ENCODE assay signal across 8 cellular contexts in the genomic region with DNA sequence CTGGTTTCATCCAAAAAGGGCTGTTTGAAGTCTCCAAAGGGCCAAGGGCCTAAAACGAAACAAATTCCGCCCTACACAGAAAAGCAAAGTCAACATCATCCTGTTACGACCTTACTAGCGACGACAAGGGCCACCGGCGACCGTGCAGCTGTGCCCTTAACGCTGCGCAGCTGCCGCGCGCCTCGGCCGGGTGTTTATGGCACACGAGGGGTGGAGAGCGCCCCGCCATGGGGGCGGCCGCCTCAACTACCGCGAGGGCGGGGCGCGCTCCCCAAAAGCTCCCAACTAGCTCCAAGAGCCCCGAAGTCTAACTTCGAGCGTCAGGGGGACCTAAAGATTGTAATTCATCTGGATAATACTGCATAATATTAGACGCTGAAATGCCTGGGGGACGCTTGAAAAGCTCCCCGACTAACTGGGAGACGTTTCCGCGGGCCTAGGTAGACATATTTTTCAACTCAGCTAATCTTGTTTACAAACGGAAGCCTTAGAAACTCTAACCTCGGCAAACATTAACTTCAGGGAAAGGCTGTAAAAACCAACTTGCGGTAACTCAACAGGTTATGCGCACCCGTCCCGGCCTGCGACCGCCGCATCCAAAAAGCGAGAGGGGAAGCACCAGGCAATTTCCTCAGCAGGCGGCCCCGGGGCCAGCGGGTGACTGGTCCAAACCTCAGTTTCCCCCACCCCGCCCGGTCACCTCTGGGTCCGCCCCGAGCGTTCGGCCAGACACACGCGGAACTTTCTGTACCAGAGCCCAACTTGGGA. TPM values are rescaled to one million over a fixed set of nuclear protein-coding genes. Genes with fewer than 3 reads are reported as not detected.
DNase-seq lines count a peak whose midpoint lies in the region; ATAC-seq and TF ChIP-seq lines count a peak whose summit lies in the region.

No MANE protein-coding gene starts in this region.

- peak; percentile 33 to 48 for DNase-seq in NCI-H446 (lab: John Stamatoyannopoulos, UW)
- DNase-seq in NCI-H446 treated with DMSO at 0.1 percent for 48 hours (lab: John Stamatoyannopoulos, UW): no peak
- DNase-seq in NCI-H187 treated with DMSO at 0.1 percent for 48 hours (lab: John Stamatoyannopoulos, UW): peak; percentile 7
- peak; percentile 61 for DNase-seq in activated B cell treated with CpG ODN at 0.5 μM for 24 hours
- DNase-seq in central memory CD8-positive, alpha-beta T cell (ENCODE audit: low spot score in 2 of 2): peak; percentile 55 to 63
- peak; percentile 79 to 87 for DNase-seq in left colon
- DNase-seq in stimulated activated CD4-positive, alpha-beta T cell treated with anti-CD3 and anti-CD28 coated beads, Interleukin-2, amount 100 ng/mL, for 4 hours (ENCODE audit: low read depth): peak; percentile 67

- H3K36me3 Mint-ChIP-seq in activated B cell treated with CpG ODN at 0.5 μM for 24 hours (ENCODE audit: low read depth): peaks cover 46% of the 10 kb centered on the region
- peaks cover 23% of the 10 kb centered on the region for H3K36me3 Mint-ChIP-seq in central memory CD8-positive, alpha-beta T cell (ENCODE audit: insufficient read depth)

- intact Hi-C loops in activated B cell treated with CpG ODN at 0.5 μM for 24 hours (cut with micrococcal nuclease) (loop anchor here (1.0 to 10.0 kb wide), 9 partner anchors 22 to 537 kb away; a partner anchor contains a TSS), left colon (cut with DNase I, micrococcal nuclease) (no loop called here)

- H3K4me3 Mint-ChIP-seq in activated B cell treated with CpG ODN at 0.5 μM for 24 hours: peak overlapping the region; percentile 98
- H3K4me3 Mint-ChIP-seq in central memory CD8-positive, alpha-beta T cell: peak overlapping the region; percentile 95

- no peak for TF ChIP-seq CTCF in activated B cell treated with CpG ODN at 0.5 μM for 24 hours (IDR thresholded peaks at IDR 0.05)

- POLR2A ChIA-PET in activated B cell treated with CpG ODN at 0.5 μM for 24 hours (lab: Charles Lee): interaction anchor here (0.6 to 4.3 kb wide), 22 partner anchors 8 to 537 kb away, joined by 3 to 63 read pairs (median 4); a partner anchor contains a TSS

- ATAC-seq in HG02870 (IDR thresholded peaks at IDR 0.05; ENCODE audit: unreplicated experiment) (peak; percentile 51), activated B cell treated with CpG ODN at 0.5 μM for 24 hours (ENCODE audit: low read depth) (peak; percentile 57), left colon (peak; percentile 78)
- ATAC-seq in central memory CD8-positive, alpha-beta T cell (replicated peaks; ENCODE audit: extremely low read depth, poor library complexity, severe bottlenecking): peak; percentile 50

- no peaks in the 10 kb centered on the region for H3K9me3 Mint-ChIP-seq in activated B cell treated with CpG ODN at 0.5 μM for 24 hours
- H3K9me3 Mint-ChIP-seq in central memory CD8-positive, alpha-beta T cell: no peaks in the 10 kb centered on the region

- H3K27me3 Mint-ChIP-seq in activated B cell treated with CpG ODN at 0.5 μM for 24 hours: no peaks in the 10 kb centered on the region
- H3K27me3 Mint-ChIP-seq in central memory CD8-positive, alpha-beta T cell: no peaks in the 10 kb centered on the region

- H3K4me1 Mint-ChIP-seq in activated B cell treated with CpG ODN at 0.5 μM for 24 hours: peaks cover 69% of the 10 kb centered on the region
- H3K4me1 Mint-ChIP-seq in central memory CD8-positive, alpha-beta T cell: peaks cover 58% of the 10 kb centered on the region

- CTCF ChIA-PET in activated B cell treated with CpG ODN at 0.5 μM for 24 hours (lab: Charles Lee): interaction anchor here (0.7 to 2.4 kb wide), 8 partner anchors 24 to 161 kb away, joined by 3 to 16 read pairs (median 5); a partner anchor contains a TSS

- peak overlapping the region; percentile 99 for H3K27ac Mint-ChIP-seq in activated B cell treated with CpG ODN at 0.5 μM for 24 hours
- peak overlapping the region; percentile 71 for H3K27ac Mint-ChIP-seq in central memory CD8-positive, alpha-beta T cell (ENCODE audit: low read depth)

RNA-seq across cellular contexts. Expression of a gene that starts 0.7 kb away (rescaled TPM):
- 182 and 191 TPM in 2 replicates for total RNA-seq in activated B cell treated with CpG ODN at 0.5 μM for 24 hours
- 100 to 1,000 TPM; 105 to 114 TPM for total RNA-seq in left colon
